2 cellular contexts compared by ENCODE assay signal in the genomic region with DNA sequence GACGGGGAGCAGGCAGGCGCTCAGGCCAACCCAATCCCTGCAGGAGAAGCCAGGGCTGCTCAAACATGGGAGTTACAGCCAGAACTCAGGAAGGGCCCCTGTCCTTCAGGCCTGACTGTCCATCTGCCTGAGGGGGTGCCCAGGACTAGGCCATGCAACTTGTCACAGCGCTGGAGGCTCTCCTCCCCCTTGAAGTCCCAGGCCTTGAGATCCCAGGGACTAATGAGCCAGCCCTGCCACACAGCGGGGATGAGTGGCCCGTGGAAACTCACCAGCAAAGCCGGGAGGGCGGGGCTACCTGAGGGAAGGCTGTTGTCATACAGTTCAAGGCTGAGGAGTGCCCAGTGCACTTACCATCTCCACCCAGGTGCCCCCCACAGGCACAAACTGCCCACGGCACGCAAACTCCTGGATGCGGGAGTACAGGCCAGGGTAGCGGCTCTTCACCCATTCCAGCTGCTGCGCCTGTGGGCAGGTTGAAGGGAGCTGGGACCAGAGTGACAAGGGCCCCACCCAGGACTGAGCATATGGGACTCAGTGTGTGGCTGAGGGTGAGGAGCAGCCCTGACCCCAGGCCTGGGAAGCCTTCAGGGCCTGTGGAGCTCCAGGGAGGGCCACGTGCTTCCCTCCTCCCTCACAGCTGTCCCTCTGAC.
A peak's percentile ranks its signal among the peaks of the same experiment; 100 is the strongest.
TF ChIP-seq lines count a peak whose summit lies in the region.

No MANE protein-coding gene starts in this region.

TF ChIP-seq in HCT116, 20 proteins besides CTCF, POLR2A, EP300 and RAD21:
- no peak for TF ChIP-seq FOSL1 (IDR thresholded peaks at IDR 0.05; ENCODE audit: low read depth)
- no peak for TF ChIP-seq ZNF274 (IDR thresholded peaks at IDR 0.05; ENCODE audit: low read depth, low read length)
- TF ChIP-seq, protein P1, sequence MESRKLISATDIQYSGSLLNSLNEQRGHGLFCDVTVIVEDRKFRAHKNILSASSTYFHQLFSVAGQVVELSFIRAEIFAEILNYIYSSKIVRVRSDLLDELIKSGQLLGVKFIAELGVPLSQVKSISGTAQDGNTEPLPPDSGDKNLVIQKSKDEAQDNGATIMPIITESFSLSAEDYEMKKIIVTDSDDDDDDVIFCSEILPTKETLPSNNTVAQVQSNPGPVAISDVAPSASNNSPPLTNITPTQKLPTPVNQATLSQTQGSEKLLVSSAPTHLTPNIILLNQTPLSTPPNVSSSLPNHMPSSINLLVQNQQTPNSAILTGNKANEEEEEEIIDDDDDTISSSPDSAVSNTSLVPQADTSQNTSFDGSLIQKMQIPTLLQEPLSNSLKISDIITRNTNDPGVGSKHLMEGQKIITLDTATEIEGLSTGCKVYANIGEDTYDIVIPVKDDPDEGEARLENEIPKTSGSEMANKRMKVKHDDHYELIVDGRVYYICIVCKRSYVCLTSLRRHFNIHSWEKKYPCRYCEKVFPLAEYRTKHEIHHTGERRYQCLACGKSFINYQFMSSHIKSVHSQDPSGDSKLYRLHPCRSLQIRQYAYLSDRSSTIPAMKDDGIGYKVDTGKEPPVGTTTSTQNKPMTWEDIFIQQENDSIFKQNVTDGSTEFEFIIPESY (IDR thresholded peaks at IDR 0.05; ENCODE audit: extremely low read depth, insufficient replicate concordance, low read length) = no peak

TF ChIP-seq in K562, 482 proteins besides CTCF, POLR2A, EP300 and RAD21:
- TF ChIP-seq, protein P2, sequence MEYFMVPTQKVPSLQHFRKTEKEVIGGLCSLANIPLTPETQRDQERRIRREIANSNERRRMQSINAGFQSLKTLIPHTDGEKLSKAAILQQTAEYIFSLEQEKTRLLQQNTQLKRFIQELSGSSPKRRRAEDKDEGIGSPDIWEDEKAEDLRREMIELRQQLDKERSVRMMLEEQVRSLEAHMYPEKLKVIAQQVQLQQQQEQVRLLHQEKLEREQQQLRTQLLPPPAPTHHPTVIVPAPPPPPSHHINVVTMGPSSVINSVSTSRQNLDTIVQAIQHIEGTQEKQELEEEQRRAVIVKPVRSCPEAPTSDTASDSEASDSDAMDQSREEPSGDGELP (CRISPR knock-in tag; IDR thresholded peaks at IDR 0.05; ENCODE audit: borderline replicate concordance) = no peak
- TF ChIP-seq POLR2G (IDR thresholded peaks at IDR 0.05; ENCODE audit: low read depth, low read length) (peak; percentile 63; the same call in 1 of the 2 replicates), SIN3A (IDR thresholded peaks at IDR 0.05; ENCODE audit: borderline replicate concordance in 2 of 2, control insufficient read depth in 1 of 2, low read depth in 2 of 2, low read length in 2 of 2) (no peak), TAL1 (IDR thresholded peaks at IDR 0.05) (no peak), FOXK1 (CRISPR knock-in tag; IDR thresholded peaks at IDR 0.05; ENCODE audit: borderline replicate concordance) (no peak), RBFOX2 (IDR thresholded peaks at IDR 0.05; ENCODE audit: low read depth, low read length) (peak; percentile 44; the same call in 1 of the 2 replicates), CBFA2T3 (IDR thresholded peaks at IDR 0.05) (peak; percentile 17; the same call in 1 of the 2 replicates), ATF7 (IDR thresholded peaks at IDR 0.05) (no peak)
